In genomic region chr6:42046491-42047219, GRCh38 we compare ENCODE assay signal across 8 cellular contexts. TPM values are rescaled to one million over a fixed set of nuclear protein-coding genes. Genes with fewer than 3 reads are reported as not detected.
A peak's percentile ranks its signal among the peaks of the same experiment; 100 is the strongest.
DNase-seq lines count a peak whose midpoint lies in the region; ATAC-seq and TF ChIP-seq lines count a peak whose summit lies in the region.

No MANE protein-coding gene starts in this region.

- H3K36me3 Mint-ChIP-seq in activated T-cell treated with anti-CD3 and anti-CD28 coated beads, Interleukin-2, amount 50 U/mL, for 24 hours (ENCODE audit: low read depth) = peaks cover 17% of the 10 kb centered on the region

- H3K27me3 ChIP-seq in tibial artery (no peaks in the 10 kb centered on the region), H7 (ENCODE audit: control insufficient read depth, insufficient read depth, low read length) (peaks cover 49% of the 10 kb centered on the region)

- no peak for ATAC-seq in HG03469 (IDR thresholded peaks at IDR 0.05; ENCODE audit: unreplicated experiment)

- peak overlapping the region; percentile 79 to 87 for H3K27ac ChIP-seq in tibial artery

- peaks cover 0 to 16% (median 0%) of the 10 kb centered on the region in 3 donors for H3K36me3 ChIP-seq in tibial artery
- no peaks in the 10 kb centered on the region for H3K36me3 ChIP-seq in H7 (replicated peaks; ENCODE audit: control insufficient read depth, insufficient read depth, low read length)

- H3K27ac Mint-ChIP-seq in activated T-cell treated with anti-CD3 and anti-CD28 coated beads, Interleukin-2, amount 50 U/mL, for 24 hours = peak overlapping the region; percentile 93

- no peaks in the 10 kb centered on the region for H3K27me3 Mint-ChIP-seq in activated T-cell treated with anti-CD3 and anti-CD28 coated beads, Interleukin-2, amount 50 U/mL, for 24 hours

- in situ Hi-C loops in astrocyte of the cerebellum (cut with HindIII; ENCODE audit: low sequenced_read_pairs) = no loop called here

- H3K9me3 ChIP-seq in tibial artery = no peaks in the 10 kb centered on the region

- peaks cover 83% of the 10 kb centered on the region for H3K4me1 Mint-ChIP-seq in activated T-cell treated with anti-CD3 and anti-CD28 coated beads, Interleukin-2, amount 50 U/mL, for 24 hours (ENCODE audit: low read depth)

- H3K9me3 Mint-ChIP-seq in activated T-cell treated with anti-CD3 and anti-CD28 coated beads, Interleukin-2, amount 50 U/mL, for 24 hours = no peaks in the 10 kb centered on the region

- H3K4me3 Mint-ChIP-seq in activated T-cell treated with anti-CD3 and anti-CD28 coated beads, Interleukin-2, amount 50 U/mL, for 24 hours = peak overlapping the region; percentile 98

- intact Hi-C loops in tibial artery (cut with DNase I; ENCODE audit: low total_unique reads) = no loop called here

- H3K4me1 ChIP-seq in tibial artery = peaks cover 4 to 75% (median 60%) of the 10 kb centered on the region in 4 donors

- DNase-seq in activated T-cell treated with anti-CD3 and anti-CD28 coated beads, Interleukin-2, amount 50 U/mL, for 24 hours = no peak
- no peak for DNase-seq in activated T-cell treated with anti-CD3 and anti-CD28 coated beads for 4 hours
- no peak for DNase-seq in astrocyte of the cerebellum (ENCODE audit: low read depth)
- peak; percentile 56 to 64 for DNase-seq in lung microvascular endothelial cell (ENCODE audit: low read depth in 2 of 2)
- DNase-seq in tibial artery = peak in 1 of 2 donors; percentile 65
- DNase-seq in H7 = no peak
- DNase-seq in NCI-H446 (lab: John Stamatoyannopoulos, UW) = no peak

- TF ChIP-seq CTCF in astrocyte of the cerebellum (IDR thresholded peaks at IDR 0.05; ENCODE audit: low read depth, low read length, missing control alignments) (no peak), tibial artery (IDR thresholded peaks at IDR 0.05) (no peak)

- H3K4me3 ChIP-seq in astrocyte of the cerebellum (ENCODE audit: low read depth, low read length) (peak overlapping the region; percentile 70), tibial artery (peak overlapping the region; percentile 62 to 72), H7 (ENCODE audit: insufficient read depth, low read depth, low read length) (no peak overlapping the region)

RNA-seq across cellular contexts. Expression of gene TAF8, which starts 3.7 kb away (rescaled TPM):
- 12.2 and 16.9 TPM in 2 replicates for total RNA-seq in lung microvascular endothelial cell
- total RNA-seq in H7 (2014; rRNA removed; shearing (Covaris generic)) = 8.7 and 13.9 TPM in 2 replicates

Comparison
In these comparisons a context has a peak if more than half of its experiments do, and no peak if none do; other contexts are left out.
1. DNase-seq: peak in lung microvascular endothelial cell (2 of 2); none in activated T-cell treated with anti-CD3 and anti-CD28 coated beads, Interleukin-2, amount 50 U/mL, for 24 hours (single experiment), activated T-cell treated with anti-CD3 and anti-CD28 coated beads for 4 hours (single experiment), astrocyte of the cerebellum (single experiment), H7 (single experiment) and NCI-H446 (0 of 2).